ENCODE assay signal across 1 cellular context in genomic region chr2:240571314-240571973, GRCh38.
TF ChIP-seq lines count a peak whose summit lies in the region.

No MANE protein-coding gene starts in this region.

TF ChIP-seq in GM12878, 131 proteins besides CTCF, POLR2A, EP300 and RAD21:
- TF ChIP-seq MTA2 (IDR thresholded peaks at IDR 0.05; ENCODE audit: low read depth) (no peak), YY1 (IDR thresholded peaks at IDR 0.05; ENCODE audit: low read depth, low read length) (no peak), ZNF274 (IDR thresholded peaks at IDR 0.05; ENCODE audit: insufficient read depth, insufficient read length) (no peak), LARP7 (IDR thresholded peaks at IDR 0.05) (no peak), ZBTB40 (IDR thresholded peaks at IDR 0.05; ENCODE audit: borderline replicate concordance) (no peak), MEF2B (IDR thresholded peaks at IDR 0.05; ENCODE audit: partially characterized antibody, poor library complexity, severe bottlenecking) (no peak), CBX3 (IDR thresholded peaks at IDR 0.05; ENCODE audit: borderline replicate concordance, low read depth) (no peak), PAX5 (IDR thresholded peaks at IDR 0.05; ENCODE audit: borderline replicate concordance, low read depth, low read length) (no peak), CHD1 (IDR thresholded peaks at IDR 0.05; ENCODE audit: low read depth, low read length) (no peak), RUNX3 (IDR thresholded peaks at IDR 0.05; ENCODE audit: low read length) (no peak), TAF1 (IDR thresholded peaks at IDR 0.05; ENCODE audit: borderline replicate concordance, low read depth, low read length) (no peak), USF1 (IDR thresholded peaks at IDR 0.05; ENCODE audit: borderline replicate concordance, extremely low read length, insufficient read depth, low read depth, low read length) (no peak), NKRF (conservative IDR thresholded peaks at IDR 0.05) (no peak), NFIC (IDR thresholded peaks at IDR 0.05; ENCODE audit: low read depth, low read length) (no peak), CHD4 (IDR thresholded peaks at IDR 0.05) (no peak)
TF ChIP-seq in GM12878: peak in this region for 0.
